In the genomic region with DNA sequence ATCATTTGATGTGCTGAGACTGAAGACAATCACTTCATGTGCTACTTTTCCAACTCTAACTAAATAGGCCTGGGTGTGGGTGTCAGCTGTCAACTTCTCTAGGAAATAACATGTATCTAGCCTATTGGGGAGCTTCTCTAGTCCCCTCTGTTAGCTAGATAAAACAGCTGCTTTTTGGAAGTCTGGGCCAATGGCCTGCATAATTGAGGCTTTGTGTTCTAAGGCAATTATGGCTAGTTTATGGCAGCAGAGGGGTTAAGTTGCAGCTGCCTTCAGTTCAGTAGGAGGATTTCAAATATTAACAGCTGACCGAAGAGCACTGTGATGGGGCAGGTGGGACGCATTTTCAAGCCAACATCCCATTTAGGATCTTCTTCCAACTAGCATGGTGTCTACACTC, we compare ENCODE assay signal across 24 cellular contexts. TPM values are rescaled to one million over a fixed set of nuclear protein-coding genes. Genes with fewer than 3 reads are reported as not detected.
DNase-seq lines count a peak whose midpoint lies in the region; ATAC-seq and FAIRE-seq lines count a peak whose summit lies in the region.
"Had no signal": no experiment of that assay in that cellular context is flagged by ENCODE, and none has a peak within 500 bp of the region (broad histone marks: within the 10 kb centered on the region; RNA-seq: fewer than 3 reads in every experiment).

No MANE protein-coding gene starts in this region.

- H3K9me3 ChIP-seq in muscle layer of colon (ENCODE audit: low read length), result no peaks in the 10 kb centered on the region
- no peaks in the 10 kb centered on the region for H3K9me3 ChIP-seq in subcutaneous abdominal adipose tissue (ENCODE audit: control insufficient read depth in 5 of 5, low read length in 5 of 5)
- H3K9me3 ChIP-seq: body of pancreas had no signal

- H3K4me3 ChIP-seq in muscle layer of colon (ENCODE audit: low read depth in 1 of 2, low read length in 2 of 2) (no peak overlapping the region), subcutaneous abdominal adipose tissue (ENCODE audit: low read depth in 1 of 5, low read length in 5 of 5) (no peak overlapping the region)
- H3K4me3 ChIP-seq: body of pancreas, hepatocyte, PC-9, skin epidermis had no signal

- H3K4me1 ChIP-seq in muscle layer of colon (ENCODE audit: insufficient read depth, low read length) (peaks cover 45% of the 10 kb centered on the region), subcutaneous abdominal adipose tissue (ENCODE audit: control insufficient read depth in 5 of 5, insufficient read depth in 5 of 5, low read length in 5 of 5) (peaks cover 3 to 52% (median 32%) of the 10 kb centered on the region in 5 donors)

- FAIRE-seq in GM19239 (lab: Jason Lieb, UNC), result peak; percentile 57

- ATAC-seq in GM18511 (IDR thresholded peaks at IDR 0.05; ENCODE audit: unreplicated experiment) (no peak), GM21576 (IDR thresholded peaks at IDR 0.05; ENCODE audit: unreplicated experiment) (no peak)
- ATAC-seq: activated CD8-positive, alpha-beta T cell treated with anti-CD3 and anti-CD28 coated beads, Interleukin-2, amount 10 ng/mL, durations not matched to agents 7 days and 5 days; body of pancreas; left lobe of liver had no signal

- H3K9ac ChIP-seq in muscle layer of colon (ENCODE audit: low read length) (no peak overlapping the region), subcutaneous abdominal adipose tissue (ENCODE audit: low read length in 5 of 5) (no peak overlapping the region)

- H3K36me3 ChIP-seq in muscle layer of colon (ENCODE audit: insufficient read depth, low read length) (no peaks in the 10 kb centered on the region), subcutaneous abdominal adipose tissue (ENCODE audit: control insufficient read depth in 5 of 5, insufficient read depth in 5 of 5, low read length in 5 of 5) (no peaks in the 10 kb centered on the region)

- WGBS in adipose tissue, 3 donors, result 64 to 87% (median 78%) methylated on average over 2 of the region's 2 CpGs

- no peaks in the 10 kb centered on the region for H3K27me3 ChIP-seq in muscle layer of colon (ENCODE audit: control insufficient read depth in 1 of 2, insufficient read depth in 2 of 2, low read length in 2 of 2)
- H3K27me3 ChIP-seq in subcutaneous abdominal adipose tissue (ENCODE audit: control insufficient read depth in 5 of 5, insufficient read depth in 4 of 5, low read length in 5 of 5), result no peaks in the 10 kb centered on the region
- H3K27me3 ChIP-seq: body of pancreas, foreskin keratinocyte had no signal

- DNase-seq in GM19239 (ENCODE audit: insufficient read length, low spot score) (no peak), NCI-H187 treated with DMSO at 0.1 percent for 48 hours (lab: John Stamatoyannopoulos, UW) (no peak)
- DNase-seq: activated CD4-positive, CD25-positive, alpha-beta regulatory T cell treated with anti-CD3 and anti-CD28 coated beads, Interleukin-2, amount 50 U/mL, for 72 hours; activated CD8-positive, alpha-beta T cell treated with anti-CD3 and anti-CD28 coated beads, Interleukin-2, amount 10 ng/mL, durations not matched to agents 7 days and 5 days; activated effector memory CD4-positive, alpha-beta T cell treated with Interleukin-2 at 50 U/mL for 16 hours; activated naive CD8-positive, alpha-beta T cell treated with anti-CD3 and anti-CD28 coated beads, Interleukin-2, amount 10 ng/mL, durations not matched to agents 7 days and 5 days; activated T-cell treated with anti-CD3 and anti-CD28 coated beads for 4 hours; body of pancreas; effector CD8-positive, alpha-beta T cell; NCI-H1105; NCI-H774; PC-9; SIG-M5; stimulated activated CD4-positive, alpha-beta T cell treated with anti-CD3 and anti-CD28 coated beads, Interleukin-1b, Interleukin-23, amount 100 ng/mL, for 48 hours; T-helper 1 cell had no signal

- H3K27ac ChIP-seq in adipose tissue (ENCODE audit: low read depth, low read length) (peak overlapping the region; percentile 43), muscle layer of colon (ENCODE audit: low read depth, low read length) (peak overlapping the region; percentile 14), subcutaneous abdominal adipose tissue (ENCODE audit: low read depth, low read length) (peak overlapping the region; percentile 95)
- H3K27ac ChIP-seq: body of pancreas, foreskin keratinocyte, hepatocyte, PC-9 had no signal

RNA-seq across cellular contexts. Expression of gene COL8A1, which starts 6.3 kb away (rescaled TPM):
- 10 to 100 TPM in 2 of 3 donors, under 1 TPM in 1; 0.60 to 12.7 (median 11.7) TPM for polyA plus RNA-seq in adipose tissue

Comparison
In these comparisons a context has a peak if more than half of its experiments do, and no peak if none do; other contexts are left out.
1. H3K27ac ChIP-seq: peak in every context shown above with its lines; median percentile 95 in subcutaneous abdominal adipose tissue; 43 in adipose tissue; 14 in muscle layer of colon.